Comparison of ENCODE assay signal across 34 cellular contexts in genomic region chr1:80021891-80022290, GRCh38.
"Had no signal": no experiment of that assay in that cellular context is flagged by ENCODE, and none has a peak within 500 bp of the region (broad histone marks: within the 10 kb centered on the region; RNA-seq: fewer than 3 reads in every experiment).

No MANE protein-coding gene starts in this region.

- H3K27ac Mint-ChIP-seq: activated B cell treated with CpG ODN at 0.5 μM for 24 hours; activated CD8-positive, alpha-beta T cell treated with anti-CD3 and anti-CD28 coated beads for 36 hours; activated naive CD4-positive, alpha-beta T cell treated with anti-CD3 and anti-CD28 coated beads, Interleukin-2, amount 50 U/mL, for 24 hours; activated naive CD8-positive, alpha-beta T cell treated with anti-CD3 and anti-CD28 coated beads for 36 hours; activated naive CD8-positive, alpha-beta T cell treated with anti-CD3 and anti-CD28 coated beads, Interleukin-2, amount 50 U/mL, for 24 hours; activated T-helper 17 cell treated with anti-CD3 and anti-CD28 coated beads, Interleukin-2, amount 50 U/mL, for 72 hours; effector memory CD8-positive, alpha-beta T cell; T-helper 1 cell treated with Interleukin-12 subunit alpha and Interleukin-12 subunit beta and Interleukin-4 antibody, amounts not matched to agents 30 μg/mL and 1 μg/mL, for 36 hours; T-helper 2 cell treated with Interferon-gamma antibody and Interleukin-4, amounts not matched to agents 5 μg/mL and 100 μg/mL, for 36 hours had no signal

- H3K4me3 ChIP-seq: adrenal gland, body of pancreas, esophagus muscularis mucosa, gastroesophageal sphincter, heart right ventricle had no signal

- H3K27me3 ChIP-seq: adrenal gland, body of pancreas, esophagus muscularis mucosa, gastroesophageal sphincter, heart right ventricle had no signal

- ATAC-seq: activated CD4-positive, CD25-positive, alpha-beta regulatory T cell treated with anti-CD3 and anti-CD28 coated beads, Interleukin-2, amount 50 U/mL, for 24 hours; activated CD8-positive, alpha-beta T cell treated with anti-CD3 and anti-CD28 coated beads for 36 hours; activated naive CD8-positive, alpha-beta T cell treated with anti-CD3 and anti-CD28 coated beads, Interleukin-2, amount 50 U/mL, for 24 hours; activated T-cell treated with anti-CD3 and anti-CD28 coated beads, Interleukin-2, amount 50 U/mL, for 4 hours; activated T-helper 17 cell treated with anti-CD3 and anti-CD28 coated beads, Interleukin-2, amount 50 U/mL, for 72 hours; body of pancreas; effector memory CD8-positive, alpha-beta T cell; gastroesophageal sphincter; heart right ventricle had no signal

- H3K4me1 Mint-ChIP-seq: activated B cell treated with CpG ODN at 0.5 μM for 24 hours; activated naive CD4-positive, alpha-beta T cell treated with anti-CD3 and anti-CD28 coated beads, Interleukin-2, amount 50 U/mL, for 24 hours; activated naive CD8-positive, alpha-beta T cell treated with anti-CD3 and anti-CD28 coated beads for 36 hours; activated naive CD8-positive, alpha-beta T cell treated with anti-CD3 and anti-CD28 coated beads, Interleukin-2, amount 50 U/mL, for 24 hours; activated T-helper 17 cell treated with anti-CD3 and anti-CD28 coated beads, Interleukin-2, amount 50 U/mL, for 72 hours had no signal

- H3K4me3 Mint-ChIP-seq: activated B cell treated with CpG ODN at 0.5 μM for 24 hours; activated CD8-positive, alpha-beta T cell treated with anti-CD3 and anti-CD28 coated beads for 36 hours; activated naive CD4-positive, alpha-beta T cell treated with anti-CD3 and anti-CD28 coated beads, Interleukin-2, amount 50 U/mL, for 24 hours; activated naive CD8-positive, alpha-beta T cell treated with anti-CD3 and anti-CD28 coated beads for 36 hours; activated naive CD8-positive, alpha-beta T cell treated with anti-CD3 and anti-CD28 coated beads, Interleukin-2, amount 50 U/mL, for 24 hours; activated T-cell treated with anti-CD3 and anti-CD28 coated beads, Interleukin-2, amount 50 U/mL, for 4 hours; activated T-helper 17 cell treated with anti-CD3 and anti-CD28 coated beads, Interleukin-2, amount 50 U/mL, for 72 hours; effector memory CD8-positive, alpha-beta T cell; T-helper 1 cell treated with Interleukin-12 subunit alpha and Interleukin-12 subunit beta and Interleukin-4 antibody, amounts not matched to agents 30 μg/mL and 1 μg/mL, for 36 hours; T-helper 2 cell treated with Interferon-gamma antibody and Interleukin-4, amounts not matched to agents 5 μg/mL and 100 μg/mL, for 36 hours had no signal

- FAIRE-seq: colon had no signal

- H3K9me3 ChIP-seq: adrenal gland, body of pancreas, esophagus muscularis mucosa, gastroesophageal sphincter had no signal

- DNase-seq: activated B cell treated with CpG ODN at 0.5 μM for 24 hours; activated CD4-positive, alpha-beta T cell treated with anti-CD3 and anti-CD28 coated beads for 48 hours; activated CD4-positive, alpha-beta T cell treated with anti-CD3 and anti-CD28 coated beads, Interleukin-2, amount 50 U/mL, for 1 hour; activated CD4-positive, alpha-beta T cell treated with anti-CD3 and anti-CD28 coated beads, Interleukin-2, amount 50 U/mL, for 48 hours; activated CD8-positive, alpha-beta memory T cell treated with anti-CD3 and anti-CD28 coated beads for 24 hours; activated CD8-positive, alpha-beta T cell treated with anti-CD3 and anti-CD28 coated beads for 36 hours; activated effector memory CD4-positive, alpha-beta T cell treated with Interleukin-2 at 50 U/mL for 16 hours; activated gamma-delta T cell treated with Interleukin-2 at 50 U/mL for 16 hours; activated naive CD4-positive, alpha-beta T cell treated with Interleukin-2 at 50 U/mL for 16 hours; activated naive CD8-positive, alpha-beta T cell treated with anti-CD3 and anti-CD28 coated beads for 36 hours; activated naive CD8-positive, alpha-beta T cell treated with anti-CD3 and anti-CD28 coated beads, Interleukin-2, amount 50 U/mL, for 24 hours; activated T-cell treated with anti-CD3 and anti-CD28 coated beads, Interleukin-2, amount 50 U/mL, for 4 hours; adrenal gland; amygdala; aorta; body of pancreas; caudate nucleus; cortex of kidney; dermis blood vessel endothelial cell; effector CD4-positive, alpha-beta T cell; effector memory CD8-positive, alpha-beta T cell; erythroblast; foreskin melanocyte; heart right ventricle; T1000; WERI-Rb-1 had no signal

- H3K27ac ChIP-seq: adrenal gland, body of pancreas, esophagus muscularis mucosa, gastroesophageal sphincter, heart right ventricle, WERI-Rb-1 had no signal

- H3K4me1 ChIP-seq: adrenal gland, body of pancreas, esophagus muscularis mucosa, gastroesophageal sphincter, heart right ventricle had no signal

- H3K27me3 Mint-ChIP-seq: activated B cell treated with CpG ODN at 0.5 μM for 24 hours; activated CD8-positive, alpha-beta T cell treated with anti-CD3 and anti-CD28 coated beads for 36 hours; activated naive CD4-positive, alpha-beta T cell treated with anti-CD3 and anti-CD28 coated beads, Interleukin-2, amount 50 U/mL, for 24 hours; activated naive CD8-positive, alpha-beta T cell treated with anti-CD3 and anti-CD28 coated beads for 36 hours; activated naive CD8-positive, alpha-beta T cell treated with anti-CD3 and anti-CD28 coated beads, Interleukin-2, amount 50 U/mL, for 24 hours; activated T-helper 17 cell treated with anti-CD3 and anti-CD28 coated beads, Interleukin-2, amount 50 U/mL, for 72 hours; effector memory CD8-positive, alpha-beta T cell had no signal

- H3K36me3 Mint-ChIP-seq: activated naive CD4-positive, alpha-beta T cell treated with anti-CD3 and anti-CD28 coated beads, Interleukin-2, amount 50 U/mL, for 24 hours; activated naive CD8-positive, alpha-beta T cell treated with anti-CD3 and anti-CD28 coated beads for 36 hours had no signal

- H3K36me3 ChIP-seq: adrenal gland, esophagus muscularis mucosa, gastroesophageal sphincter, heart right ventricle, WERI-Rb-1 had no signal
